ENCODE assay signal across 20 cellular contexts in the genomic region with DNA sequence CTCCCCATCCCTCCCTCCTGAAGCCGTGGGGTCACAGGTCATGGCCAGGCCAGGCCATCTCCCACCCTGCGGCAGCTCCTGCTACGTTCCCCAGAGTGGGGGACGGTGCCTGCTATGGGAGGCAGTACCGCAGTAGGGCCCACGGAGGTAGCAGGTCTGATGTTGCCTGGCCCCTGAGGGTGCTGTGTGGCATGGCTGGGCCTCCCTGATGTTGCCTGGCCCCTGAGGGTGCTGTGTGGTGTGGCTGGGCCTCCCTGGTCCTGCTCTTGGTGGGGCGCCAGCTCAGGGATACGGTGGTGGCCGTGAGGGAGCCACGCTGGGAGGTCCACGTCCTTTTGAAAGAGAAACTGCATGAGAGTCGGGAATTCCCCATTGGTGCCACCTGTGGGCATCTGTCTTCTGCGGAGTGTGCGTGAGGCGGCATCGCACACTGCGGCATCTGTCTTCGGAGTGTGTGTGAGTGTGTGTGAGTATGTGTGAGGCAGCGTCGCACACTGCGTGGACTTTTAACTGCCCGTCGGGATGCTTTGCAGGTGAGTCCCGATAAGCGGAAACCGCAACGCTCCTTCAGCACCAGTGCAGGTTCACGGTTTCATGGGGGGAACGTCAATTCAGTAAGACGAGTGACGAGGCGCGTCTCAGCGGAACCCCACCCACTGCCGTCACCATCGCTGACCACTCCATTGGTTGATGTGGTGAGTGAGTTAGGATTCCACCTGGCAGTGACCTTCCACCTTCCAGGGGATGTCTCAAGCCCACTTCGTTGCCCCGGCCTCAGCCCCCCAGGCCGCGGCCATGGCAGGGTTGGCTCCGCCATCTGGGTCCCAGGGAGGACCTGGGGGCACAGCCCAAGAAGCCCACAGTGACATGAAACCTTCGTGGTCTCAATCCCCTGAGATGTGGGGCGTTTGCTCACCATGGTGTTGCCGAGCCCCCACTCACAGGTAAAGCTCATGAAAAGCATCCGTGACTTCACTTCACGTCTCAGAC. TPM values are rescaled to one million over a fixed set of nuclear protein-coding genes. Genes with fewer than 3 reads are reported as not detected.
DNase-seq lines count a peak whose midpoint lies in the region; TF ChIP-seq lines count a peak whose summit lies in the region.
"Had no signal": no experiment of that assay in that cellular context is flagged by ENCODE, and none has a peak within 500 bp of the region (broad histone marks: within the 10 kb centered on the region; RNA-seq: fewer than 3 reads in every experiment).

No MANE protein-coding gene starts in this region.

- H3K4me1 ChIP-seq in adipocyte (ENCODE audit: control insufficient read depth, insufficient read depth, low read length) (no peaks in the 10 kb centered on the region), esophagus squamous epithelium (peaks cover 0 to 7% (median 0%) of the 10 kb centered on the region in 3 donors), muscle layer of duodenum (ENCODE audit: control insufficient read depth in 1 of 2, insufficient read depth in 2 of 2, low read length in 2 of 2) (no peaks in the 10 kb centered on the region), subcutaneous abdominal adipose tissue (ENCODE audit: control insufficient read depth in 5 of 5, insufficient read depth in 5 of 5, low read length in 5 of 5) (peaks cover 0 to 10% (median 4%) of the 10 kb centered on the region in 5 donors)
- H3K4me1 ChIP-seq in effector memory CD4-positive, alpha-beta T cell (ENCODE audit: control insufficient read depth, insufficient read depth, low read length, poor library complexity, severe bottlenecking): no peaks in the 10 kb centered on the region
- H3K4me1 ChIP-seq: testis had no signal

- H3K9ac ChIP-seq in adipocyte (ENCODE audit: low read length) (peak overlapping the region; percentile 60), subcutaneous abdominal adipose tissue (ENCODE audit: low read length in 5 of 5) (no peak overlapping the region)

- H3K27me3 ChIP-seq in adipocyte (replicated peaks; ENCODE audit: control insufficient read depth, insufficient read depth, low read length): peaks cover 29% of the 10 kb centered on the region
- H3K27me3 ChIP-seq in esophagus squamous epithelium: peaks cover 0 to 67% (median 0%) of the 10 kb centered on the region in 4 donors
- H3K27me3 ChIP-seq in muscle layer of duodenum (ENCODE audit: low read depth, low read length): no peaks in the 10 kb centered on the region
- H3K27me3 ChIP-seq in subcutaneous abdominal adipose tissue (ENCODE audit: control insufficient read depth in 5 of 5, insufficient read depth in 4 of 5, low read length in 5 of 5): peaks cover 14 to 37% (median 30%) of the 10 kb centered on the region in 5 donors
- H3K27me3 ChIP-seq in effector memory CD4-positive, alpha-beta T cell (replicated peaks; ENCODE audit: control insufficient read depth, insufficient read depth, low read length, poor library complexity, severe bottlenecking): no peaks in the 10 kb centered on the region
- H3K27me3 ChIP-seq: testis had no signal

- DNase-seq in adipocyte (ENCODE audit: low read depth) (no peak), esophagus squamous epithelium (lab: John Stamatoyannopoulos, UW) (no peak), germinal center (ENCODE audit: low spot score) (no peak), NCI-H146 (lab: John Stamatoyannopoulos, UW) (no peak), ecto neural progenitor cell (ENCODE audit: low spot score) (no peak)
- DNase-seq in effector memory CD4-positive, alpha-beta T cell: no peak
- DNase-seq: activated CD8-positive, alpha-beta memory T cell treated with anti-CD3 and anti-CD28 coated beads, Interleukin-2, amount 10 ng/mL, durations not matched to agents 7 days and 5 days; activated effector memory CD4-positive, alpha-beta T cell treated with Interleukin-2 at 50 U/mL for 16 hours; amniotic stem cell; Calu3; NCI-H2081; NCI-H510A; small intestine; stimulated activated CD4-positive, alpha-beta T cell treated with anti-CD3 and anti-CD28 coated beads, Interleukin-4, amount 100 ng/mL, for 4 hours; stimulated activated CD8-positive, alpha-beta memory T cell treated with anti-CD3 and anti-CD28 coated beads, Interleukin-4, amount 100 ng/mL, for 48 hours; testis had no signal

- H3K36me3 ChIP-seq in adipocyte (ENCODE audit: control insufficient read depth, insufficient read depth, low read length, severe bottlenecking) (no peaks in the 10 kb centered on the region), esophagus squamous epithelium (no peaks in the 10 kb centered on the region), muscle layer of duodenum (ENCODE audit: control insufficient read depth in 1 of 2, insufficient read depth in 2 of 2, low read length in 2 of 2) (no peaks in the 10 kb centered on the region), subcutaneous abdominal adipose tissue (ENCODE audit: control insufficient read depth in 5 of 5, insufficient read depth in 5 of 5, low read length in 5 of 5) (no peaks in the 10 kb centered on the region)
- H3K36me3 ChIP-seq in effector memory CD4-positive, alpha-beta T cell (ENCODE audit: control insufficient read depth, insufficient read depth, low read length): no peaks in the 10 kb centered on the region
- H3K36me3 ChIP-seq: neutrophil had no signal

- H3K4me3 ChIP-seq in adipocyte (ENCODE audit: low read length): peak overlapping the region; percentile 74
- H3K4me3 ChIP-seq in esophagus squamous epithelium: peak overlapping the region in 3 of 4 donors; percentile 15 to 58 (median 30)
- H3K4me3 ChIP-seq in muscle layer of duodenum (ENCODE audit: low read depth in 1 of 2, low read length in 2 of 2): peak overlapping the region; percentile 33 to 51
- H3K4me3 ChIP-seq in subcutaneous abdominal adipose tissue (ENCODE audit: low read depth in 1 of 5, low read length in 5 of 5): peak overlapping the region; percentile 54 to 63 (median 61)
- no peak overlapping the region for H3K4me3 ChIP-seq in effector memory CD4-positive, alpha-beta T cell (ENCODE audit: insufficient read depth, low read depth, low read length, poor library complexity, severe bottlenecking)

- no peaks in the 10 kb centered on the region for H3K9me3 ChIP-seq in adipocyte (ENCODE audit: control insufficient read depth, low read length)
- no peaks in the 10 kb centered on the region for H3K9me3 ChIP-seq in esophagus squamous epithelium
- no peaks in the 10 kb centered on the region for H3K9me3 ChIP-seq in muscle layer of duodenum (ENCODE audit: control insufficient read depth in 1 of 2, low read length in 2 of 2)
- peaks cover 0 to 3% (median 0%) of the 10 kb centered on the region in 5 donors for H3K9me3 ChIP-seq in subcutaneous abdominal adipose tissue (ENCODE audit: control insufficient read depth in 5 of 5, low read length in 5 of 5)
- no peaks in the 10 kb centered on the region for H3K9me3 ChIP-seq in effector memory CD4-positive, alpha-beta T cell (ENCODE audit: control insufficient read depth, low read length)
- H3K9me3 ChIP-seq: neutrophil, testis had no signal

- no peak for TF ChIP-seq CTCF in esophagus squamous epithelium (IDR thresholded peaks at IDR 0.05)

- no peak overlapping the region for H3K27ac ChIP-seq in esophagus squamous epithelium
- H3K27ac ChIP-seq in muscle layer of duodenum (ENCODE audit: low read length): no peak overlapping the region
- H3K27ac ChIP-seq in subcutaneous abdominal adipose tissue (ENCODE audit: low read depth, low read length): no peak overlapping the region
- H3K27ac ChIP-seq in effector memory CD4-positive, alpha-beta T cell (ENCODE audit: insufficient read depth, low read length, poor library complexity, severe bottlenecking): no peak overlapping the region
- H3K27ac ChIP-seq: neutrophil, testis had no signal

- no peak for TF ChIP-seq POLR2A in esophagus squamous epithelium (IDR thresholded peaks at IDR 0.05)

- intact Hi-C loops in esophagus squamous epithelium (cut with DNase I): no loop called here

- WGBS in esophagus squamous epithelium, 2 donors: 80 to 89% methylated on average over 9 to 22 of the region's 46 CpGs

RNA-seq across cellular contexts. Expression of a gene that starts 51.2 kb away (rescaled TPM):
- under 1 TPM; 0.19 to 0.92 (median 0.54) TPM for total RNA-seq in esophagus squamous epithelium
- total RNA-seq: activated CD8-positive, alpha-beta memory T cell treated with anti-CD3 and anti-CD28 coated beads, Interleukin-2, amount 10 ng/mL, durations not matched to agents 7 days and 5 days; B cell; Calu3 had no signal
